In genomic region chr6:149749594-149750135, GRCh38 we compare ENCODE assay signal across 8 cellular contexts. TPM values are rescaled to one million over a fixed set of nuclear protein-coding genes. Genes with fewer than 3 reads are reported as not detected.
A peak's percentile ranks its signal among the peaks of the same experiment; 100 is the strongest.
DNase-seq lines count a peak whose midpoint lies in the region; ATAC-seq and TF ChIP-seq lines count a peak whose summit lies in the region.

Gene PCMT1 (plus strand): TSS chr6:149749741. CDS start chr6:149749902, 161 bp downstream.

- H3K4me1 ChIP-seq in right atrium auricular region (peaks cover 0 to 38% of the 10 kb centered on the region in 2 donors), uterus (peaks cover 7 to 10% of the 10 kb centered on the region in 2 donors)

- peak; percentile 60 for ATAC-seq in GM18499 (IDR thresholded peaks at IDR 0.05; ENCODE audit: insufficient read depth, unreplicated experiment)
- peak; percentile 77 for ATAC-seq in HG02884 (IDR thresholded peaks at IDR 0.05; ENCODE audit: unreplicated experiment)

- DNase-seq in NCI-H146 treated with DMSO at 0.1 percent for 48 hours (lab: John Stamatoyannopoulos, UW; ENCODE audit: unreplicated experiment) (peak; percentile 91), T-helper 2 cell (peak; percentile 84 to 95 (median 88)), right atrium auricular region (ENCODE audit: low spot score) (peak; percentile 84), pulmonary artery endothelial cell (ENCODE audit: low read depth, low spot score) (peak; percentile 61), uterus (peak; percentile 84 to 89)

- H3K9me3 ChIP-seq in right atrium auricular region, result no peaks in the 10 kb centered on the region
- H3K9me3 ChIP-seq in uterus, result no peaks in the 10 kb centered on the region

- H3K27me3 ChIP-seq in right atrium auricular region (no peaks in the 10 kb centered on the region), uterus (no peaks in the 10 kb centered on the region)

- peak within 1 kb of the TSS; percentile 86 for H3K27ac ChIP-seq in angular gyrus (ENCODE audit: low read depth, low read length)
- H3K27ac ChIP-seq in right atrium auricular region, result peak within 1 kb of the TSS; percentile 91 to 94
- peak within 1 kb of the TSS; percentile 86 to 89 for H3K27ac ChIP-seq in uterus

- H3K4me3 ChIP-seq in right atrium auricular region (peak within 1 kb of the TSS; percentile 88 to 99), uterus (peak within 1 kb of the TSS; percentile 91 to 99)

- H3K36me3 ChIP-seq in right atrium auricular region, result no peaks in the 10 kb centered on the region
- H3K36me3 ChIP-seq in uterus, result no peaks in the 10 kb centered on the region

- TF ChIP-seq POLR2A in uterus (IDR thresholded peaks at IDR 0.05), result peak; percentile 24 to 77

- intact Hi-C loops in uterus (cut with DNase I; ENCODE audit: low total_unique reads), result no loop called here

- TF ChIP-seq CTCF in right atrium auricular region (IDR thresholded peaks at IDR 0.05) (no peak), uterus (IDR thresholded peaks at IDR 0.05) (no peak)

RNA-seq across cellular contexts. Expression of gene PCMT1, which starts in this region (rescaled TPM):
- total RNA-seq in right atrium auricular region (100 to 1,000 TPM in 1 of 2 donors, 10 to 100 TPM in 1; 99.8 to 106 TPM), pulmonary artery endothelial cell (130 and 165 TPM in 2 replicates), uterus (100 to 1,000 TPM in 2 of 4 donors, 10 to 100 TPM in 2; 34.4 to 147 (median 88.6) TPM)

Comparison
In these comparisons a context has a peak if more than half of its experiments do, and no peak if none do; other contexts are left out.
1. Peak in every context shown above with its lines: DNase-seq, ATAC-seq, H3K4me3 ChIP-seq and H3K27ac ChIP-seq.